ENCODE assay signal across 8 cellular contexts in the genomic region with DNA sequence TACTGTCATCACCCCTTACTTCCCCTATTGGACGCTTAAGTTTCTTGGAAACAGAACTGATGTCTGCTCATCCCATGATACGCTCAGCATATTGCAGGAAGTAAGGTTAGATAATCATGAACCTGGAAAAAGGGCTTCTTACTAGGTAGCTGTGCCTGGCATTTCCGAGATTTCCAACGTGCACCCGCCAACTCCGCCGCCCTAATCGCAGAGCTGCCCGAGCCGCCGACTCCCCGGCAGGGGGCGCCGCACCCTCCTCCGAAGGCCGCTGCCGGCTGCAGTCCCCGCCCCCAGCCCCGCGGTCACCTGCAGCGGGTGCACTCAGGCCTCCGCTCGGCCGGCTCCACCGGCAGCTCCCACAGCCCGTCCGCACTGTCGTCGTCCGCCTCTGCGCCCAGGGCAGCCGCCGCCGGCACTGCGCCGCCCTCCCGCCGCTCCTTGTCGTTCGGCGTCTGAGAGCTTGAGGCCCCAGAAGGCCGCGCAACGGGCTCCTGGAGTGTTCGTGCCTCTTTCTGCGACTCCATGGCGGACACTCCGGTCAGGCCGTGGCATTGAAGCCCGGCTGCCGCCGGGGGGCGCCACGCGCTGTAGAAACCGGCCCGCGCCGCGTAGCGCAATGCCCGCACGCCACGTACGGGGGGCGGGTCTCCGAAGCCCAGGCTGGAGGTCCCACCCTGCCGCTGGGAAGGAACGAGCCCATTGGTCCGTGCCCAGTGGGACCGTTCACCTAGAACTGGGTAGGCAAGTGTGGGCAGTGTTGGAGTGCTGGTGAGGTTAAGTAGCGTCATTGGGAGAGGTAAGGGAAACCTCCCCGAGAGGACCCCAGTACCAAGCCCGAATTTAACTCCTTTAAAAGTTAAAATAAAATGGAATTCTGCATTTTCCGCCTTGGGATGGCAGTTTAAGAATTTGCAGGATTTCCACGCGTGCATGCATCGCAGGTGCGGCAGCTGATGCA. TPM values are rescaled to one million over a fixed set of nuclear protein-coding genes. Genes with fewer than 3 reads are reported as not detected.
DNase-seq lines count a peak whose midpoint lies in the region; ATAC-seq and TF ChIP-seq lines count a peak whose summit lies in the region.

A gene with protein sequence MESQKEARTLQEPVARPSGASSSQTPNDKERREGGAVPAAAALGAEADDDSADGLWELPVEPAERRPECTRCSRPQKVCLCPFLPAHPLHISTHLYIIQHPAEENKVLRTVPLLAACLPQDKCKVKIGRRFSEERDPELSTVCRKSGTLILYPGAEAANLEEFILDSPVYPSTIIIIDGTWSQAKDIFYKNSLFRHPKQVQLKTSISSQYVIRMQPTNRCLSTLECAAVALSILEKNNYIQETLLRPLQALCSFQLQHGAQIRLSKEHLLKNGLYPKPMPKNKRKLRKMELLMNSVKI (minus strand): TSS at position 560 of the 958 bp plus-strand sequence. CDS start 36 bp downstream, at position 524.

- H3K79me2 ChIP-seq in H9 (ENCODE audit: insufficient read depth, low read length): no peaks in the 10 kb centered on the region
- peaks cover 4% of the 10 kb centered on the region; the same call in 1 of the 2 replicates for H3K79me2 ChIP-seq in Loucy (ENCODE audit: insufficient read depth, low read length)
- peaks cover 4% of the 10 kb centered on the region for H3K79me2 ChIP-seq in neural cell (replicated peaks; ENCODE audit: insufficient read depth, low read length)

- H3K9me3 ChIP-seq in H9 (ENCODE audit: control insufficient read depth, low read depth, low read length) (no peaks in the 10 kb centered on the region), Loucy (ENCODE audit: insufficient read depth, low read depth, low read length) (no peaks in the 10 kb centered on the region), RWPE2 (ENCODE audit: severe bottlenecking) (no peaks in the 10 kb centered on the region), neural cell (ENCODE audit: low read length) (no peaks in the 10 kb centered on the region)

- H4K91ac ChIP-seq in H9 (ENCODE audit: insufficient read length, low read depth, low read length): no peak within 1 kb of the TSS

- TF ChIP-seq EP300 in neural cell (conservative IDR thresholded peaks at IDR 0.05; ENCODE audit: poor library complexity, severe bottlenecking): peak; percentile 72

- peak within 1 kb of the TSS; percentile 98 for H3K14ac ChIP-seq in H9 (ENCODE audit: insufficient read depth, low read length)

- H2BK120ac ChIP-seq in H9 (ENCODE audit: low read depth, low read length, poor library complexity, severe bottlenecking): no peak within 1 kb of the TSS

- no peak within 1 kb of the TSS for H2BK20ac ChIP-seq in H9 (ENCODE audit: low read depth, low read length, poor library complexity, severe bottlenecking)

- H3K27ac ChIP-seq in H9 (ENCODE audit: insufficient read length, low read depth, low read length) (no peak within 1 kb of the TSS), RWPE2 (ENCODE audit: poor library complexity, severe bottlenecking) (peak within 1 kb of the TSS; percentile 50), neural cell (ENCODE audit: low read length) (peak within 1 kb of the TSS; percentile 70)

- WGBS in H9 (ENCODE audit: extremely low coverage, insufficient read length, low lambda C conversion rate): no CpG with 5 or more reads among the region's 79 CpGs

- H3K27me3 ChIP-seq in H9 (ENCODE audit: insufficient read depth, low read length) (no peaks in the 10 kb centered on the region), Loucy (ENCODE audit: insufficient read depth, low read length, poor library complexity, severe bottlenecking) (no peaks in the 10 kb centered on the region), RWPE2 (ENCODE audit: insufficient read depth, poor library complexity, severe bottlenecking) (no peaks in the 10 kb centered on the region), neural cell (ENCODE audit: insufficient read depth, low read depth, low read length) (no peaks in the 10 kb centered on the region)

- no peak within 1 kb of the TSS for H3K23ac ChIP-seq in H9 (ENCODE audit: insufficient read length, low read depth, low read length)

- peak; percentile 95 for DNase-seq in GDM1 (lab: John Stamatoyannopoulos, UW)
- peak; percentile 97 for DNase-seq in H9
- DNase-seq in RWPE2 (ENCODE audit: low spot score): peak; percentile 96
- peak; percentile 96 for DNase-seq in activated effector memory CD4-positive, alpha-beta T cell treated with anti-CD3 and anti-CD28 coated beads, Interleukin-2, amount 50 U/mL, for 16 hours
- peak; percentile 87 for DNase-seq in fibroblast of the conjunctiva (ENCODE audit: low read depth)
- peak; percentile 96 to 97 for DNase-seq in stimulated activated naive CD8-positive, alpha-beta T cell treated with anti-CD3 and anti-CD28 coated beads, Interleukin-15, amount 100 ng/mL, for 72 hours

- peak within 1 kb of the TSS; percentile 68 to 71 for H3K4me3 Mint-ChIP-seq in H9
- peak within 1 kb of the TSS; percentile 83 to 84 for H3K4me3 Mint-ChIP-seq in stimulated activated naive CD8-positive, alpha-beta T cell treated with anti-CD3 and anti-CD28 coated beads, Interleukin-15, amount 100 ng/mL, for 72 hours

- no peaks in the 10 kb centered on the region for H3K23me2 ChIP-seq in H9 (ENCODE audit: insufficient read length, low read depth, low read length, poor library complexity, severe bottlenecking)

- H3K18ac ChIP-seq in H9 (ENCODE audit: insufficient read length, low read depth, low read length): peak within 1 kb of the TSS; percentile 91

- H3K4me1 ChIP-seq in H9 (ENCODE audit: insufficient read depth, low read length): no peaks in the 10 kb centered on the region
- H3K4me1 ChIP-seq in Loucy (ENCODE audit: insufficient read depth, low read length, poor library complexity, severe bottlenecking): peaks cover 17% of the 10 kb centered on the region
- peaks cover 20% of the 10 kb centered on the region for H3K4me1 ChIP-seq in RWPE2 (ENCODE audit: insufficient read depth, poor library complexity, severe bottlenecking)

- no peaks in the 10 kb centered on the region for H3F3A ChIP-seq in Loucy (ENCODE audit: low read depth)
- H3F3A ChIP-seq in neural cell (ENCODE audit: insufficient read depth, low read length, poor library complexity, severe bottlenecking): no peaks in the 10 kb centered on the region

- TF ChIP-seq RAD21 in neural cell (conservative IDR thresholded peaks at IDR 0.05): peak; percentile 80

- H2AFZ ChIP-seq in H9 (ENCODE audit: low read length) (peak within 1 kb of the TSS; percentile 43), Loucy (ENCODE audit: low read length) (peak within 1 kb of the TSS; percentile 80), neural cell (ENCODE audit: low read depth, low read length) (peak within 1 kb of the TSS; percentile 51)

- no peak within 1 kb of the TSS for H2BK5ac ChIP-seq in H9 (ENCODE audit: insufficient read length, low read length)

- 0 out of 7 replicates have a peak within 1 kb of the TSS, but pooled peaks of 1 of the 3 experiments have one; percentile 57 for H3K27ac Mint-ChIP-seq in H9
- H3K27ac Mint-ChIP-seq in stimulated activated naive CD8-positive, alpha-beta T cell treated with anti-CD3 and anti-CD28 coated beads, Interleukin-15, amount 100 ng/mL, for 72 hours: peak within 1 kb of the TSS; percentile 75 to 91

- peak within 1 kb of the TSS; percentile 76 for H3K4me3 ChIP-seq in Loucy (ENCODE audit: low read length, poor library complexity, severe bottlenecking)
- H3K4me3 ChIP-seq in RWPE2 (ENCODE audit: severe bottlenecking): peak within 1 kb of the TSS; percentile 78
- H3K4me3 ChIP-seq in neural cell (ENCODE audit: low read length): peak within 1 kb of the TSS; percentile 71

- no peak within 1 kb of the TSS; the same call in 1 of the 2 replicates for H2BK15ac ChIP-seq in H9 (ENCODE audit: low read depth, low read length)

- H3K4me1 Mint-ChIP-seq in H9: peaks cover 12 to 13% of the 10 kb centered on the region in 2 experiments
- H3K4me1 Mint-ChIP-seq in stimulated activated naive CD8-positive, alpha-beta T cell treated with anti-CD3 and anti-CD28 coated beads, Interleukin-15, amount 100 ng/mL, for 72 hours: peaks cover 37% of the 10 kb centered on the region

- H2AK5ac ChIP-seq in H9 (ENCODE audit: insufficient read length, low read length): no peak within 1 kb of the TSS

- H3K9me3 Mint-ChIP-seq in H9: peaks cover 5 to 12% of the 10 kb centered on the region in 2 experiments; a peak in 4 of 5 replicates
- no peaks in the 10 kb centered on the region for H3K9me3 Mint-ChIP-seq in stimulated activated naive CD8-positive, alpha-beta T cell treated with anti-CD3 and anti-CD28 coated beads, Interleukin-15, amount 100 ng/mL, for 72 hours

- H3K36me3 ChIP-seq in Loucy (ENCODE audit: insufficient read depth, low read length) (no peaks in the 10 kb centered on the region), RWPE2 (ENCODE audit: low read depth) (no peaks in the 10 kb centered on the region), neural cell (ENCODE audit: insufficient read depth, low read length) (no peaks in the 10 kb centered on the region)

- no peaks in the 10 kb centered on the region for H3K79me1 ChIP-seq in H9 (ENCODE audit: insufficient read depth, low read depth, low read length, poor library complexity, severe bottlenecking)

- no peaks in the 10 kb centered on the region; the same call in 1 of the 2 replicates for H3K27me3 Mint-ChIP-seq in H9 (ENCODE audit: low read depth)
- H3K27me3 Mint-ChIP-seq in stimulated activated naive CD8-positive, alpha-beta T cell treated with anti-CD3 and anti-CD28 coated beads, Interleukin-15, amount 100 ng/mL, for 72 hours: no peaks in the 10 kb centered on the region

- H3K4me2 ChIP-seq in H9 (ENCODE audit: insufficient read depth, insufficient read length, low read length) (peak within 1 kb of the TSS; percentile 68), Loucy (ENCODE audit: low read depth, low read length, poor library complexity, severe bottlenecking) (peak within 1 kb of the TSS; percentile 89), neural cell (ENCODE audit: low read length) (peak within 1 kb of the TSS; percentile 66)

- no peak within 1 kb of the TSS for H4K8ac ChIP-seq in H9 (replicated peaks; ENCODE audit: insufficient read length, low read depth, low read length)

- no peaks in the 10 kb centered on the region for H3K9me2 ChIP-seq in Loucy (replicated peaks; ENCODE audit: low read depth, low read length)
- H3K9me2 ChIP-seq in neural cell (ENCODE audit: insufficient read depth, low read length): no peaks in the 10 kb centered on the region

- no peak within 1 kb of the TSS for H3K56ac ChIP-seq in H9 (ENCODE audit: insufficient read length, low read depth, low read length)

- H4K5ac ChIP-seq in H9 (ENCODE audit: insufficient read length, low read depth, low read length): no peak within 1 kb of the TSS

- H4K20me1 ChIP-seq in H9 (ENCODE audit: control insufficient read depth, insufficient read depth, insufficient read length) (no peaks in the 10 kb centered on the region), Loucy (ENCODE audit: insufficient read depth, low read length, poor library complexity, severe bottlenecking) (no peaks in the 10 kb centered on the region), neural cell (ENCODE audit: insufficient read depth) (no peaks in the 10 kb centered on the region)

- peak; percentile 95 for ATAC-seq in RWPE2 (ENCODE audit: low read depth)
- peak; percentile 94 for ATAC-seq in stimulated activated naive CD8-positive, alpha-beta T cell treated with anti-CD3 and anti-CD28 coated beads, Interleukin-15, amount 100 ng/mL, for 72 hours

- TF ChIP-seq CTCF in H9 (conservative IDR thresholded peaks at IDR 0.05) (peak; percentile 97), Loucy (conservative IDR thresholded peaks at IDR 0.05; ENCODE audit: low read length) (peak; percentile 68), RWPE2 (IDR thresholded peaks at IDR 0.05; ENCODE audit: poor library complexity, severe bottlenecking) (peak; percentile 100), neural cell (IDR thresholded peaks at IDR 0.05; ENCODE audit: poor library complexity, severe bottlenecking) (peak; percentile 99)

- H3K9ac ChIP-seq in H9 (ENCODE audit: extremely low read depth, insufficient read length, low read length): peak within 1 kb of the TSS; percentile 80
- H3K9ac ChIP-seq in Loucy (ENCODE audit: low read depth, low read length, poor library complexity, severe bottlenecking): peak within 1 kb of the TSS; percentile 76
- H3K9ac ChIP-seq in neural cell (ENCODE audit: low read length): peak within 1 kb of the TSS; percentile 81

- no peak within 1 kb of the TSS for H2BK12ac ChIP-seq in H9 (ENCODE audit: insufficient read length, low read depth, low read length)

- no peak within 1 kb of the TSS for H3T11ph ChIP-seq in H9 (ENCODE audit: low read length)

- peaks cover 0 to 5% (median 2%) of the 10 kb centered on the region in 3 experiments; a peak in 5 of 7 replicates for H3K36me3 Mint-ChIP-seq in H9 (ENCODE audit: insufficient read depth in 1 of 3, low read depth in 3 of 3)

- no peak within 1 kb of the TSS; the same call in 1 of the 2 replicates for H3K4ac ChIP-seq in H9 (ENCODE audit: low read depth, low read length)

RNA-seq across cellular contexts. Expression of the gene that starts here (rescaled TPM):
- total RNA-seq in H9 (2021): 10.1 and 10.8 TPM in 2 replicates
- 3.3 and 6.6 TPM in 2 replicates for polyA plus RNA-seq in neural cell
- polyA minus RNA-seq in neural cell: 8.2 and 11.4 TPM in 2 replicates
